2 cellular contexts compared by ENCODE assay signal in the genomic region with DNA sequence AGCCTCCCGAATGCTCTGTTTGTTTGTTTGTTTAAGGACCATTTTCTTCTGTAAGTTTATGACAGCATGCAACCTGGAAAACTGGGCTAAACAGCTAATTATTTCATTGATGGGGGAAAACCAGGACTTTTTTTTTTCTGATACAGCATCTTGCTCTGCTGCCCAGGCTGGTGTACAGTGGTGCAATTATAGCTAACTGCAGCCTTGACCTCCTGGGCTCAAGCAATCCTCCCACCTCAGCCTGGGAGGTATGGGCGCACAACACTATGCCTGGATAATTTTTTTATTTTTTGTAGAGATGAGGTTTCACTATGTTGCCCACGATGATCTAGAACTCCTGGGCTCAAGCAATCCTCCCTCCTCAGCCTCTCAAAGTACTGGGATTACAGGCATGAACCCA.
TF ChIP-seq lines count a peak whose summit lies in the region.

No MANE protein-coding gene starts in this region.

TF ChIP-seq in GM23338, 12 proteins besides CTCF, POLR2A, EP300 and RAD21:
- no peak for TF ChIP-seq EZH2 (IDR thresholded peaks at IDR 0.05; ENCODE audit: low read depth, unreplicated experiment)
- TF ChIP-seq JUNB (IDR thresholded peaks at IDR 0.05; ENCODE audit: unreplicated experiment), result no peak
- TF ChIP-seq, protein P1, sequence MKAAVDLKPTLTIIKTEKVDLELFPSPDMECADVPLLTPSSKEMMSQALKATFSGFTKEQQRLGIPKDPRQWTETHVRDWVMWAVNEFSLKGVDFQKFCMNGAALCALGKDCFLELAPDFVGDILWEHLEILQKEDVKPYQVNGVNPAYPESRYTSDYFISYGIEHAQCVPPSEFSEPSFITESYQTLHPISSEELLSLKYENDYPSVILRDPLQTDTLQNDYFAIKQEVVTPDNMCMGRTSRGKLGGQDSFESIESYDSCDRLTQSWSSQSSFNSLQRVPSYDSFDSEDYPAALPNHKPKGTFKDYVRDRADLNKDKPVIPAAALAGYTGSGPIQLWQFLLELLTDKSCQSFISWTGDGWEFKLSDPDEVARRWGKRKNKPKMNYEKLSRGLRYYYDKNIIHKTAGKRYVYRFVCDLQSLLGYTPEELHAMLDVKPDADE (IDR thresholded peaks at IDR 0.05), result no peak
TF ChIP-seq in GM23338: peak in this region for 0.

TF ChIP-seq in IMR-90, 13 proteins besides CTCF, POLR2A, EP300 and RAD21:
- TF ChIP-seq, protein P2, sequence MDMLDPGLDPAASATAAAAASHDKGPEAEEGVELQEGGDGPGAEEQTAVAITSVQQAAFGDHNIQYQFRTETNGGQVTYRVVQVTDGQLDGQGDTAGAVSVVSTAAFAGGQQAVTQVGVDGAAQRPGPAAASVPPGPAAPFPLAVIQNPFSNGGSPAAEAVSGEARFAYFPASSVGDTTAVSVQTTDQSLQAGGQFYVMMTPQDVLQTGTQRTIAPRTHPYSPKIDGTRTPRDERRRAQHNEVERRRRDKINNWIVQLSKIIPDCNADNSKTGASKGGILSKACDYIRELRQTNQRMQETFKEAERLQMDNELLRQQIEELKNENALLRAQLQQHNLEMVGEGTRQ (IDR thresholded peaks at IDR 0.05; ENCODE audit: low read depth, low read length), result no peak
- no peak for TF ChIP-seq MXI1 (IDR thresholded peaks at IDR 0.05; ENCODE audit: borderline replicate concordance, low read depth, low read length)
